ENCODE assay signal across 9 cellular contexts in the genomic region with DNA sequence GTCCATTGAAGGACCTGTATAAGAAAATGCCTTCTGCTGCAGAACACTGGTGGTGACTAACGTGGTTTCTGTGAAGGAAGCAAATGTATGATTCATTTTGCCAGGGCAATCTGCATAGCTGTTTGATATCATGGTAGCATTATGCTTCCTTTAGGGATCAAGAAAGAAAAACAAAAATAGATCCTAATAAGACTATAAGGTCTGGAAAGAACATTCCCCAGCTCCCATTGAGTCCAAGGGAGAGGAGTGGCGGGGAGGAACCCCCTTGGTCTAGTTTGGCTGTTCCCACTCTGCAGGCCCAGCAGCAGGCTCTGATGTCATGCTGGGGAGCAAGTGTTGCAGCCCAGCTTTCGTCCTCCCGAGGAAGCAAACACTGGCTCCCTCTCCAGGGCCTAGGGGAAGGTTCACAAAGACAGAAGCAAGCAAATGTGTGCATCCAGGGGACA.
DNase-seq lines count a peak whose midpoint lies in the region; ATAC-seq, FAIRE-seq and TF ChIP-seq lines count a peak whose summit lies in the region.
"Had no signal": no experiment of that assay in that cellular context is flagged by ENCODE, and none has a peak within 500 bp of the region (broad histone marks: within the 10 kb centered on the region; RNA-seq: fewer than 3 reads in every experiment).

No MANE protein-coding gene starts in this region.

- H3K4me2 ChIP-seq in fibroblast of lung (ENCODE audit: extremely low read depth, insufficient read depth, low read length) (no peak overlapping the region), Karpas-422 (ENCODE audit: low read depth, low read length, poor library complexity, severe bottlenecking) (no peak overlapping the region)

- 56% methylated on average over 4 of the region's 4 CpGs for WGBS in body of pancreas, 2 donors

- no peaks in the 10 kb centered on the region for H3K36me3 ChIP-seq in fibroblast of lung (ENCODE audit: control insufficient read depth, insufficient read depth, low read length)
- no peaks in the 10 kb centered on the region for H3K36me3 ChIP-seq in Karpas-422 (ENCODE audit: insufficient read depth, low read length)
- H3K36me3 ChIP-seq in body of pancreas (replicated peaks in 1 of 2; ENCODE audit: insufficient read depth in 1 of 2, low read depth in 2 of 2) = no peaks in the 10 kb centered on the region
- no peaks in the 10 kb centered on the region for H3K36me3 ChIP-seq in Peyer's patch
- H3K36me3 ChIP-seq: prostate gland had no signal

- H3K27ac ChIP-seq in fibroblast of lung (ENCODE audit: insufficient read depth, low read length) (no peak overlapping the region), Karpas-422 (ENCODE audit: low read length) (no peak overlapping the region), body of pancreas (no peak overlapping the region), Peyer's patch (no peak overlapping the region)
- H3K27ac ChIP-seq: prostate gland had no signal

- H3K4me3 ChIP-seq in fibroblast of lung (replicated peaks in 1 of 4; ENCODE audit: control extremely low read depth in 1 of 4, insufficient read depth in 1 of 4, low read depth in 3 of 4, low read length in 4 of 4) (no peak overlapping the region), Karpas-422 (ENCODE audit: low read length) (no peak overlapping the region), body of pancreas (no peak overlapping the region), Peyer's patch (no peak overlapping the region)
- H3K4me3 ChIP-seq: prostate gland had no signal

- H3K9me2 ChIP-seq in Karpas-422 (replicated peaks; ENCODE audit: insufficient read depth, low read length) = no peaks in the 10 kb centered on the region

- H3K9ac ChIP-seq in fibroblast of lung (ENCODE audit: insufficient read depth, low read length) = no peak overlapping the region
- no peak overlapping the region for H3K9ac ChIP-seq in Karpas-422 (ENCODE audit: low read length)

- H3K9me3 ChIP-seq in fibroblast of lung (ENCODE audit: control insufficient read depth, insufficient read depth, low read depth, low read length) (no peaks in the 10 kb centered on the region), Karpas-422 (ENCODE audit: low read length) (no peaks in the 10 kb centered on the region), body of pancreas (no peaks in the 10 kb centered on the region), Peyer's patch (no peaks in the 10 kb centered on the region)
- H3K9me3 ChIP-seq: prostate gland had no signal

- H3K79me2 ChIP-seq in fibroblast of lung (ENCODE audit: control insufficient read depth, insufficient read depth, low read length) (no peaks in the 10 kb centered on the region), Karpas-422 (ENCODE audit: low read length) (no peaks in the 10 kb centered on the region)

- no peak overlapping the region for H2AFZ ChIP-seq in fibroblast of lung (ENCODE audit: low read length)
- H2AFZ ChIP-seq in Karpas-422 (ENCODE audit: low read length) = no peak overlapping the region

- intact Hi-C loops in body of pancreas (cut with DNase I) = loop anchor here (10.0 kb wide), 2 partner anchors 291 to 401 kb away; no protein-coding TSS in a partner anchor

- peak; percentile 48 for DNase-seq in NCI-H1436 (lab: John Stamatoyannopoulos, UW)
- no peak for DNase-seq in NCI-H1436 treated with DMSO at 0.1 percent for 48 hours (lab: John Stamatoyannopoulos, UW)
- DNase-seq in RCC 7860 (ENCODE audit: low spot score) = peak; percentile 50
- peak; percentile 73 to 85 for DNase-seq in fibroblast of lung (ENCODE audit: low read depth in 2 of 2)
- peak; percentile 39 for DNase-seq in pulmonary artery endothelial cell (ENCODE audit: low read depth, low spot score)
- DNase-seq in Karpas-422 = no peak
- no peak for DNase-seq in body of pancreas
- DNase-seq in Peyer's patch = no peak

- peak in 1 of 2 donors; percentile 58 for TF ChIP-seq CTCF in fibroblast of lung (conservative IDR thresholded peaks at IDR 0.05 in 1 of 2, IDR thresholded peaks at IDR 0.05 in 1 of 2; ENCODE audit: low read depth in 1 of 2, low read length in 2 of 2)
- TF ChIP-seq CTCF in body of pancreas (IDR thresholded peaks at IDR 0.05) = no peak
- TF ChIP-seq CTCF in Peyer's patch (IDR thresholded peaks at IDR 0.05) = no peak

- H3K4me1 ChIP-seq in fibroblast of lung (ENCODE audit: control insufficient read depth, extremely low read depth, insufficient read depth, low read length) = peaks cover 3% of the 10 kb centered on the region
- no peaks in the 10 kb centered on the region for H3K4me1 ChIP-seq in Karpas-422 (ENCODE audit: low read length)
- H3K4me1 ChIP-seq in body of pancreas = no peaks in the 10 kb centered on the region
- no peaks in the 10 kb centered on the region for H3K4me1 ChIP-seq in Peyer's patch
- H3K4me1 ChIP-seq: prostate gland had no signal

- peak; percentile 76 for FAIRE-seq in RCC 7860 (lab: Jason Lieb, UNC)

- TF ChIP-seq POLR2A in body of pancreas (IDR thresholded peaks at IDR 0.05) (no peak), Peyer's patch (IDR thresholded peaks at IDR 0.05) (no peak)

- ATAC-seq in body of pancreas = no peak

- H4K20me1 ChIP-seq in fibroblast of lung (ENCODE audit: control insufficient read depth, extremely low read depth, insufficient read depth, low read length) (no peaks in the 10 kb centered on the region), Karpas-422 (ENCODE audit: insufficient read depth, low read depth, low read length) (no peaks in the 10 kb centered on the region)

- peaks cover 8% of the 10 kb centered on the region for H3K27me3 ChIP-seq in fibroblast of lung (ENCODE audit: control insufficient read depth, insufficient read depth, low read length)
- H3K27me3 ChIP-seq in Karpas-422 (ENCODE audit: low read length) = no peaks in the 10 kb centered on the region
- no peaks in the 10 kb centered on the region for H3K27me3 ChIP-seq in body of pancreas
- H3K27me3 ChIP-seq in Peyer's patch = no peaks in the 10 kb centered on the region

Comparison
In these comparisons a context has a peak if more than half of its experiments do, and no peak if none do; other contexts are left out.
1. DNase-seq: peak in NCI-H1436 (single experiment), RCC 7860 (single experiment), fibroblast of lung (2 of 2) and pulmonary artery endothelial cell (single experiment); none in NCI-H1436 treated with DMSO at 0.1 percent for 48 hours (single experiment), Karpas-422 (single experiment), body of pancreas (0 of 4) and Peyer's patch (0 of 3).